ENCODE assay signal across 15 cellular contexts in the genomic region with DNA sequence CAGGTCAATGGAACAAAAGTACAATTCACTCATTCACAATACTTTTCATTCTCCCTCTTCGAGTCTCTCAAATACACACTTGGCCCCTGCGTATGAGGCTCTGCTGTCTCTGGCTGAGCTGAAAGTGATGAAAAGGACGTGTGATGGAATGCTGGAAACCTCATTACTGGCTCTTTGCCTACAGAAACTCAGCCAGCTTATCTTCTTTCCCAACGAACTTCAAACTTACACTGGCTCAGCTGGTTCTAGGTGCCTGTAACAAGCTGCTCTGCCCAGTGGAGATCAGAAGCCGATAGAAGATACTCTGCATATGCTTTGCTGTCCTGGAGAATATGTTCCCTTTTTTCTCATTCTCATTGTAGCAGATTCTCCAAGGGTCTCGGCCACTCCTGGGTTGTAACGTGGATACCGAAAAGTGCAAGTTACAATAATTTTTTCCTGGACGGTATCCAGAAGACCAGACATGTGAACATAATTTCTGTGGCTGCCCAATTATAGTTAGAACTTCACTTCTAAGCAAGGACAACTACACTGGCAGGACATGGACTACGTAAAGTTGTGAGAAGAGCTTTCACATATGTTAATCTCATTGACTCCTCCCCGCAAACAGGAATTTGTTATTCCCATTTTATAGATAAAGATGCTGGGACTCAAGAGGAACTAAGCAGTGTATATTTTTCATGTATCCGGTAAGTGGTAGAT.
DNase-seq lines count a peak whose midpoint lies in the region; ATAC-seq and TF ChIP-seq lines count a peak whose summit lies in the region.
"Had no signal": no experiment of that assay in that cellular context is flagged by ENCODE, and none has a peak within 500 bp of the region (broad histone marks: within the 10 kb centered on the region; RNA-seq: fewer than 3 reads in every experiment).

No MANE protein-coding gene starts in this region.

- TF ChIP-seq EP300 in upper lobe of left lung (IDR thresholded peaks at IDR 0.05), result no peak

- TF ChIP-seq POLR2A in upper lobe of left lung (IDR thresholded peaks at IDR 0.05), result no peak

- no CpG with 5 or more reads among the region's 12 CpGs for WGBS in mesendoderm (ENCODE audit: extremely low coverage, insufficient coverage, low lambda C conversion rate)
- WGBS in upper lobe of left lung, 2 donors, result 53 to 70% methylated on average over 12 of the region's 12 CpGs

- peak; percentile 63 to 66 for ATAC-seq in upper lobe of left lung (ENCODE audit: low FRiP score in 2 of 2)
- ATAC-seq: activated naive CD4-positive, alpha-beta T cell treated with anti-CD3 and anti-CD28 coated beads, Interleukin-2, amount 50 U/mL, for 72 hours had no signal

- H3K23ac ChIP-seq in mesendoderm (ENCODE audit: low read length), result no peak overlapping the region

- no peak overlapping the region for H2AK5ac ChIP-seq in mesendoderm (ENCODE audit: low read length)

- H3K79me1 ChIP-seq in mesendoderm (ENCODE audit: low read length), result no peaks in the 10 kb centered on the region

- H4K8ac ChIP-seq in mesendoderm (ENCODE audit: low read depth, low read length), result no peak overlapping the region

- H3K79me2 ChIP-seq in mesendoderm (ENCODE audit: control insufficient read depth, insufficient read depth, low read length), result no peaks in the 10 kb centered on the region

- H3K4me1 ChIP-seq in mesendoderm (ENCODE audit: control insufficient read depth, low read depth, low read length) (peaks cover 11% of the 10 kb centered on the region), upper lobe of left lung (no peaks in the 10 kb centered on the region)

- H3K4me2 ChIP-seq in mesendoderm (ENCODE audit: low read length), result no peak overlapping the region

- peak overlapping the region; percentile 92 for H3K18ac ChIP-seq in mesendoderm (ENCODE audit: low read length)

- no peak overlapping the region for H3K4me3 ChIP-seq in mesendoderm (ENCODE audit: low read length)
- H3K4me3 ChIP-seq in upper lobe of left lung, result no peak overlapping the region
- H3K4me3 ChIP-seq: esophagus squamous epithelium, tibial nerve had no signal

- H3K27me3 ChIP-seq in mesendoderm (ENCODE audit: insufficient read depth, low read length, poor library complexity), result no peaks in the 10 kb centered on the region
- no peaks in the 10 kb centered on the region for H3K27me3 ChIP-seq in upper lobe of left lung
- H3K27me3 ChIP-seq: esophagus squamous epithelium, tibial nerve had no signal

- H3K9me3 ChIP-seq in upper lobe of left lung, result no peaks in the 10 kb centered on the region
- H3K9me3 ChIP-seq: esophagus squamous epithelium, tibial nerve had no signal

- H2BK15ac ChIP-seq in mesendoderm (replicated peaks; ENCODE audit: low read depth), result peak overlapping the region; percentile 74

- H3K36me3 ChIP-seq in mesendoderm (ENCODE audit: control insufficient read depth, insufficient read depth, low read length) (no peaks in the 10 kb centered on the region), upper lobe of left lung (no peaks in the 10 kb centered on the region)
- H3K36me3 ChIP-seq: esophagus squamous epithelium, tibial nerve had no signal

- TF ChIP-seq CTCF in upper lobe of left lung (IDR thresholded peaks at IDR 0.05), result no peak

- no peak overlapping the region for H3K56ac ChIP-seq in mesendoderm (ENCODE audit: low read length)

- H3K9ac ChIP-seq in mesendoderm (ENCODE audit: low read length), result no peak overlapping the region

- DNase-seq in amniotic epithelial cell (ENCODE audit: low read depth) (peak; percentile 73), fibroblast of the conjunctiva (ENCODE audit: low read depth) (peak; percentile 29), mesendoderm (no peak), upper lobe of left lung (no peak), GM19240 (ENCODE audit: insufficient read length, low spot score) (no peak), NCI-H187 treated with DMSO at 0.1 percent for 48 hours (lab: John Stamatoyannopoulos, UW) (no peak), OCI-M1 (lab: John Stamatoyannopoulos, UW) (no peak)
- DNase-seq: activated CD4-positive, alpha-beta T cell treated with anti-CD3 and anti-CD28 coated beads for 4 hours; cortex of kidney; esophagus squamous epithelium; NCI-H2029; RPMI8226; stimulated activated CD4-positive, alpha-beta T cell treated with anti-CD3 and anti-CD28 coated beads, Interleukin-2, amount 100 ng/mL, for 24 hours had no signal

- no peak overlapping the region for H3K27ac ChIP-seq in mesendoderm (ENCODE audit: low read depth, low read length)
- no peak overlapping the region for H3K27ac ChIP-seq in upper lobe of left lung

- H3K4ac ChIP-seq in mesendoderm (ENCODE audit: low read depth, low read length), result peak overlapping the region; percentile 4

- no peak overlapping the region for H2BK120ac ChIP-seq in mesendoderm (ENCODE audit: low read depth, low read length)

- no peak overlapping the region for H2BK5ac ChIP-seq in mesendoderm (ENCODE audit: low read length)

- no peak overlapping the region for H4K5ac ChIP-seq in mesendoderm (ENCODE audit: low read length)

Comparison
In these comparisons a context has a peak if more than half of its experiments do, and no peak if none do; other contexts are left out.
1. DNase-seq: peak in amniotic epithelial cell (single experiment) and fibroblast of the conjunctiva (single experiment); none in mesendoderm (single experiment), upper lobe of left lung (0 of 2), GM19240 (single experiment), NCI-H187 treated with DMSO at 0.1 percent for 48 hours (single experiment) and OCI-M1 (single experiment).